20 cellular contexts compared by ENCODE assay signal in genomic region chr21:36689324-36689723, GRCh38. TPM values are rescaled to one million over a fixed set of nuclear protein-coding genes. Genes with fewer than 3 reads are reported as not detected.
A peak's percentile ranks its signal among the peaks of the same experiment; 100 is the strongest.
DNase-seq lines count a peak whose midpoint lies in the region; ATAC-seq and TF ChIP-seq lines count a peak whose summit lies in the region.
"Had no signal": no experiment of that assay in that cellular context is flagged by ENCODE, and none has a peak within 500 bp of the region (broad histone marks: within the 10 kb centered on the region; RNA-seq: fewer than 3 reads in every experiment).

No MANE protein-coding gene starts in this region.

- POLR2A ChIA-PET in HEK293 (lab: Yijun Ruan, JAX): no interaction called here

- H3K27me3 ChIP-seq in H7 (ENCODE audit: control insufficient read depth, insufficient read depth, low read length): peaks cover 53% of the 10 kb centered on the region

- ATAC-seq in HG02852 (IDR thresholded peaks at IDR 0.05; ENCODE audit: unreplicated experiment): no peak
- ATAC-seq: A549, GM23338, HCT116, HepG2 had no signal

- TF ChIP-seq CTCF in AG10803 (conservative IDR thresholded peaks at IDR 0.05; ENCODE audit: low read length) (no peak), HEK293 (tag by site-specific recombination; IDR thresholded peaks at IDR 0.05) (no peak)

- no peaks in the 10 kb centered on the region for H3K9me3 ChIP-seq in HEK293 (ENCODE audit: control insufficient read depth, insufficient read depth, low read depth, low read length)
- H3K9me3 ChIP-seq: A549 had no signal

- peaks cover 6% of the 10 kb centered on the region for H3K4me1 ChIP-seq in HEK293 (ENCODE audit: control insufficient read depth, insufficient read depth, low read length)
- H3K4me1 ChIP-seq: A549, BLaER1 had no signal

- CTCF ChIA-PET in HEK293 (lab: Yijun Ruan, JAX): interaction anchor here (0.6 to 1.9 kb wide), 6 partner anchors 9 to 238 kb away, joined by 4 to 10 read pairs (median 5); no protein-coding TSS in a partner anchor

- DNase-seq in AG10803 (ENCODE audit: low read depth) (peak; percentile 25), NCI-H526 treated with DMSO at 0.1 percent for 48 hours (lab: John Stamatoyannopoulos, UW) (peak; percentile 44), islet precursor cell (peak; percentile 40), H7 (no peak), GM19238 (ENCODE audit: insufficient read length, low spot score) (no peak), GM03348 (ENCODE audit: low spot score) (no peak)
- DNase-seq: CD4-positive, alpha-beta memory T cell; DMS153; DMS79; GDM1; Karpas-422; KBM-7 had no signal

- no peaks in the 10 kb centered on the region for H3K36me3 ChIP-seq in HEK293 (ENCODE audit: control insufficient read depth in 2 of 2, insufficient read depth in 1 of 2, low read length in 2 of 2)
- H3K36me3 ChIP-seq in H7 (replicated peaks; ENCODE audit: control insufficient read depth, insufficient read depth, low read length): no peaks in the 10 kb centered on the region
- H3K36me3 ChIP-seq: BLaER1 had no signal

- no peak overlapping the region for H3K4me3 ChIP-seq in AG10803 (ENCODE audit: low read length)
- H3K4me3 ChIP-seq in HEK293 (ENCODE audit: low read depth, low read length): no peak overlapping the region
- H3K4me3 ChIP-seq in H7 (ENCODE audit: insufficient read depth, low read depth, low read length): no peak overlapping the region
- H3K4me3 ChIP-seq: A549, BLaER1, GM23338 had no signal

- H3K27ac ChIP-seq in HEK293 (ENCODE audit: extremely low read depth, low read depth, low read length): no peak overlapping the region
- H3K27ac ChIP-seq: 22Rv1, A549, BLaER1 had no signal

TF ChIP-seq in HEK293, 187 proteins besides CTCF, POLR2A, EP300 and RAD21:
- TF ChIP-seq ZIC2 (tag by site-specific recombination; IDR thresholded peaks at IDR 0.05) (peak; percentile 43; the same call in 1 of the 2 replicates), ZFHX2 (tag by site-specific recombination; conservative IDR thresholded peaks at IDR 0.05) (peak; percentile 52; the same call in 1 of the 2 replicates), ZBTB26 (tag by site-specific recombination; optimal IDR thresholded peaks at IDR 0.05) (no peak), EGR2 (tag by site-specific recombination; IDR thresholded peaks at IDR 0.05; ENCODE audit: low read depth) (peak; percentile 61)

RNA-seq across cellular contexts. Expression of gene SIM2, which starts 9.6 kb away (rescaled TPM):
- 0.07 and 0.11 TPM in 2 replicates for total RNA-seq in H7 (2014; rRNA removed; shearing (Covaris generic))
- total RNA-seq: CD4-positive, alpha-beta memory T cell had no signal

Comparison
In these comparisons a context has a peak if more than half of its experiments do, and no peak if none do; other contexts are left out.
1. DNase-seq: peak in AG10803 (single experiment), NCI-H526 treated with DMSO at 0.1 percent for 48 hours (single experiment) and islet precursor cell (single experiment); none in H7 (single experiment), GM19238 (single experiment) and GM03348 (single experiment).